Comparison of ENCODE assay signal across 16 cellular contexts in genomic region chr10:99698504-99699080, GRCh38. TPM values are rescaled to one million over a fixed set of nuclear protein-coding genes. Genes with fewer than 3 reads are reported as not detected.
A peak's percentile ranks its signal among the peaks of the same experiment; 100 is the strongest.
DNase-seq lines count a peak whose midpoint lies in the region; ATAC-seq, FAIRE-seq and TF ChIP-seq lines count a peak whose summit lies in the region.
"Had no signal": no experiment of that assay in that cellular context is flagged by ENCODE, and none has a peak within 500 bp of the region (broad histone marks: within the 10 kb centered on the region; RNA-seq: fewer than 3 reads in every experiment).

No MANE protein-coding gene starts in this region.

- in situ Hi-C loops in KBM-7 (cut with MboI; ENCODE audit: low pct_unique_long_range_greater_than_20kb, low sequenced_read_pairs), result no loop called here

- H3K9ac ChIP-seq in liver (ENCODE audit: low read depth in 1 of 2, low read length in 2 of 2), result no peak overlapping the region

- H3K36me3 ChIP-seq in GM06990 (ENCODE audit: control insufficient read depth, insufficient read depth, low read length) (peaks cover 9% of the 10 kb centered on the region), body of pancreas (replicated peaks in 1 of 2; ENCODE audit: insufficient read depth in 1 of 2, low read depth in 2 of 2) (peaks cover 0 to 20% of the 10 kb centered on the region in 2 donors), liver (ENCODE audit: control insufficient read depth in 4 of 4, insufficient read depth in 3 of 4, low read depth in 1 of 4, low read length in 3 of 4) (peaks cover 13 to 37% (median 26%) of the 10 kb centered on the region in 4 donors)

- H3K4me1 ChIP-seq in body of pancreas, result peaks cover 12% of the 10 kb centered on the region
- H3K4me1 ChIP-seq in liver (ENCODE audit: control insufficient read depth in 4 of 4, insufficient read depth in 4 of 4, low read length in 3 of 4), result peaks cover 0 to 17% (median 3%) of the 10 kb centered on the region in 4 donors

- FAIRE-seq in urothelium cell line (lab: Jason Lieb, UNC), result no peak

- TF ChIP-seq CTCF in GM06990 (IDR thresholded peaks at IDR 0.05; ENCODE audit: insufficient read depth, low read length, poor library complexity, severe bottlenecking), result peak; percentile 19
- TF ChIP-seq CTCF in body of pancreas (IDR thresholded peaks at IDR 0.05), result peak in 4 of 7 experiments; percentile 15 to 37 (median 17)
- no peak for TF ChIP-seq CTCF in liver (IDR thresholded peaks at IDR 0.05; ENCODE audit: low read depth, low read length, missing input control)

- 48 to 66% methylated on average over 8 of the region's 8 CpGs for WGBS in body of pancreas, 2 donors
- 71% methylated on average over 8 of the region's 8 CpGs for WGBS in liver

- DNase-seq in GM06990 (ENCODE audit: extremely low read depth, insufficient read length) (no peak), KBM-7 (peak; percentile 20), body of pancreas (peak; percentile 36 to 63 (median 58)), SKM-1 (lab: John Stamatoyannopoulos, UW; ENCODE audit: unreplicated experiment) (no peak), NCI-H2029 treated with DMSO at 0.1 percent for 48 hours (lab: John Stamatoyannopoulos, UW) (no peak), urothelium cell line (ENCODE audit: low spot score) (no peak)
- DNase-seq in stimulated activated CD4-positive, alpha-beta T cell treated with anti-CD3 and anti-CD28 coated beads, Interleukin-4, amount 100 ng/mL, for 24 hours, result no peak
- DNase-seq: activated CD4-positive, alpha-beta T cell treated with anti-CD3 and anti-CD28 coated beads for 48 hours; activated T-cell treated with anti-CD3 and anti-CD28 coated beads, Interleukin-2, amount 50 U/mL, for 48 hours; mesenchymal stem cell; NCI-H1048; NCI-H345; PC-9; stimulated activated naive CD8-positive, alpha-beta T cell treated with anti-CD3 and anti-CD28 coated beads, Interleukin-15, Interleukin-2, amounts not matched to agents 100 U/mL and 50 U/mL, for 24 hours; T-helper 2 cell had no signal

- ATAC-seq in body of pancreas, result peak; percentile 86
- ATAC-seq: stimulated activated naive CD8-positive, alpha-beta T cell treated with anti-CD3 and anti-CD28 coated beads, Interleukin-15, Interleukin-2, amounts not matched to agents 100 U/mL and 50 U/mL, for 24 hours had no signal

- no peaks in the 10 kb centered on the region for H3K9me3 ChIP-seq in body of pancreas
- H3K9me3 ChIP-seq in liver (ENCODE audit: control insufficient read depth in 4 of 4, low read length in 3 of 4), result no peaks in the 10 kb centered on the region

- TF ChIP-seq POLR2A in body of pancreas (IDR thresholded peaks at IDR 0.05), result no peak

- H3K4me3 ChIP-seq in GM06990 (replicated peaks; ENCODE audit: low read depth, low read length), result no peak overlapping the region
- no peak overlapping the region for H3K4me3 ChIP-seq in body of pancreas
- H3K4me3 ChIP-seq in liver (ENCODE audit: low read depth in 1 of 3, low read length in 3 of 3), result no peak overlapping the region
- H3K4me3 ChIP-seq: PC-9 had no signal

- H3K27me3 ChIP-seq in GM06990 (replicated peaks; ENCODE audit: control insufficient read depth, insufficient read depth, low read length), result no peaks in the 10 kb centered on the region
- no peaks in the 10 kb centered on the region for H3K27me3 ChIP-seq in body of pancreas
- no peaks in the 10 kb centered on the region for H3K27me3 ChIP-seq in liver (ENCODE audit: control insufficient read depth in 4 of 4, insufficient read depth in 4 of 4, low read length in 3 of 4)

- peak in 1 of 2 donors; percentile 33 for TF ChIP-seq RAD21 in liver (IDR thresholded peaks at IDR 0.05)

- H3K27ac ChIP-seq in body of pancreas (peak overlapping the region in 3 of 4 donors; percentile 15 to 20 (median 19)), liver (ENCODE audit: low read depth in 1 of 2, low read length in 2 of 2) (peak overlapping the region in 1 of 2 donors; percentile 37)
- H3K27ac ChIP-seq: PC-9 had no signal

- intact Hi-C loops in body of pancreas (cut with DNase I), result no loop called here

TF ChIP-seq in liver, 16 proteins besides CTCF, POLR2A, EP300 and RAD21:
- TF ChIP-seq FOXA2 (IDR thresholded peaks at IDR 0.05), result peak; percentile 12
- TF ChIP-seq YY1 (IDR thresholded peaks at IDR 0.05), result peak; percentile 94
- no peak for TF ChIP-seq HNF4G (IDR thresholded peaks at IDR 0.05)

RNA-seq across cellular contexts. Expression of gene COX15, which starts 33.3 kb away (rescaled TPM):
- total RNA-seq in body of pancreas (10 to 100 TPM in 1 of 2 donors, 1 to 10 TPM in 1; 9.6 to 17.9 TPM), liver (10 to 100 TPM; 22.6 to 25.2 TPM)
- 10 to 100 TPM; 13.4 to 19.0 TPM for polyA plus RNA-seq in liver

RNA-seq across cellular contexts. Expression of gene CUTC, which starts 33.4 kb away (rescaled TPM):
- total RNA-seq in body of pancreas, result 10 to 100 TPM in 1 of 2 donors, 1 to 10 TPM in 1; 8.6 to 14.8 TPM
- total RNA-seq in liver, result 10 to 100 TPM; 10.3 to 19.6 TPM
- 10 to 100 TPM; 15.0 to 23.4 TPM for polyA plus RNA-seq in liver

RNA-seq across cellular contexts. Expression of gene ENTPD7, which starts 39.3 kb away (rescaled TPM):
- 10 to 100 TPM in 1 of 2 donors, 1 to 10 TPM in 1; 9.3 to 17.1 TPM for total RNA-seq in body of pancreas
- 10 to 100 TPM; 15.0 to 27.2 TPM for total RNA-seq in liver
- 1 to 10 TPM; 2.0 to 9.2 TPM for polyA plus RNA-seq in liver

Comparison
In these comparisons a context has a peak if more than half of its experiments do, and no peak if none do; other contexts are left out.
1. DNase-seq: peak in KBM-7 (single experiment) and body of pancreas (4 of 4); none in GM06990 (single experiment), SKM-1 (single experiment), NCI-H2029 treated with DMSO at 0.1 percent for 48 hours (single experiment), stimulated activated CD4-positive, alpha-beta T cell treated with anti-CD3 and anti-CD28 coated beads, Interleukin-4, amount 100 ng/mL, for 24 hours (single experiment) and urothelium cell line (single experiment).